28 cellular contexts compared by ENCODE assay signal in the genomic region with DNA sequence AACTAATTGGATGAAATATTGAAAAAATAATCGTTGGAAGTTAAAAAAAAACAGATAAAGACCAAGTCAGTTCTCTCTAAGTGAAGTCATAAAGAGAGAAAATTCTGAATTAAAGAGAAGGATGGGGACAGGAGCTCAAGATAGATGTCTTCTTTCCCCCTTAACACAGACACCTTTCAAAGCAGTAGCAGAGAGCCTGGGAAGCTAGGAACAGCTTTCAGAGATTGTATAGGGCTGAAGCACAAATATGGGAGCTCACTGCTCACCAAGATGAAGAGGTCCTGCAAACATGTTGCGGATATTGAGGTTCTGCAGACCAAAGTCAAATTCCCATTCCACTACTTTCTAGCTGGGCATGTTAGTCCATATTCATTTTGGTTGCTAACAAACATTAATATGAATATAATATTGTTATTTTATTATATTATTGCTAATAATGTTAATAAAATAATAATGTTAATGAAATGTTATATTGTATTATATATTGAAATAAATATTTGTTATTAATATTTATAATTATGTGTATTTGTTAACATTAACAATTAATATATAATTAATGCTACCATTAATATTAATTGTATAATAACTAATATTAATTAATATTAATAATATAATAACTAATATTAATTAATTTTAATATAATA.
"Had no signal": no experiment of that assay in that cellular context is flagged by ENCODE, and none has a peak within 500 bp of the region (broad histone marks: within the 10 kb centered on the region; RNA-seq: fewer than 3 reads in every experiment).

No MANE protein-coding gene starts in this region.

- H3K4me1 Mint-ChIP-seq: activated naive CD8-positive, alpha-beta T cell treated with anti-CD3 and anti-CD28 coated beads for 36 hours; activated T-helper 17 cell treated with anti-CD3 and anti-CD28 coated beads, Interleukin-2, amount 50 U/mL, for 72 hours; memory B cell; stimulated activated memory B cell treated with anti-CD40 and anti-IgM and Interleukin-4, amounts not matched to agents 10 μg/mL and 1 μg/mL and 100 μg/mL, for 72 hours had no signal

- H3K27ac ChIP-seq: dorsolateral prefrontal cortex, esophagus squamous epithelium, heart left ventricle, right lobe of liver, skin epidermis, stomach, suprapubic skin, tibial nerve, WERI-Rb-1 had no signal

- H3K9me3 ChIP-seq: esophagus squamous epithelium, right lobe of liver, stomach, suprapubic skin, tibial nerve had no signal

- DNase-seq: activated CD4-positive, alpha-beta T cell treated with anti-CD3 and anti-CD28 coated beads for 1 hour; activated CD4-positive, alpha-beta T cell treated with anti-CD3 and anti-CD28 coated beads, Interleukin-2, amount 50 U/mL, for 1 hour; activated CD8-positive, alpha-beta T cell treated with anti-CD3 and anti-CD28 coated beads, Interleukin-2, amount 10 ng/mL, durations not matched to agents 7 days and 5 days; activated naive CD8-positive, alpha-beta T cell treated with anti-CD3 and anti-CD28 coated beads for 36 hours; activated T-cell treated with anti-CD3 and anti-CD28 coated beads, Interleukin-2, amount 50 U/mL, for 1 hour; central memory CD4-positive, alpha-beta T cell; dorsolateral prefrontal cortex; effector memory CD8-positive, alpha-beta T cell; esophagus squamous epithelium; heart left ventricle; islet precursor cell; left colon; mucosa of descending colon; naive B cell; occipital lobe; posterior cingulate gyrus; right lobe of liver; stimulated activated CD4-positive, alpha-beta T cell treated with anti-CD3 and anti-CD28 coated beads, Interleukin-15, amount 100 ng/mL, for 24 hours; stomach; WERI-Rb-1 had no signal

- H3K4me1 ChIP-seq: right lobe of liver, suprapubic skin had no signal

- H3K4me3 Mint-ChIP-seq: activated CD8-positive, alpha-beta T cell treated with anti-CD3 and anti-CD28 coated beads, Interleukin-2, amount 10 ng/mL, durations not matched to agents 7 days and 5 days; activated naive CD8-positive, alpha-beta T cell treated with anti-CD3 and anti-CD28 coated beads for 36 hours; activated T-helper 17 cell treated with anti-CD3 and anti-CD28 coated beads, Interleukin-2, amount 50 U/mL, for 72 hours; effector memory CD8-positive, alpha-beta T cell; memory B cell; naive B cell; stimulated activated memory B cell treated with anti-CD40 and anti-IgM and Interleukin-4, amounts not matched to agents 10 μg/mL and 1 μg/mL and 100 μg/mL, for 72 hours had no signal

- ATAC-seq: activated CD8-positive, alpha-beta T cell treated with anti-CD3 and anti-CD28 coated beads, Interleukin-2, amount 10 ng/mL, durations not matched to agents 7 days and 5 days; activated T-helper 17 cell treated with anti-CD3 and anti-CD28 coated beads, Interleukin-2, amount 50 U/mL, for 72 hours; effector memory CD8-positive, alpha-beta T cell; heart left ventricle; left colon; mucosa of descending colon; right lobe of liver; stimulated activated memory B cell treated with anti-CD40 and anti-IgM and Interleukin-4, amounts not matched to agents 10 μg/mL and 1 μg/mL and 100 μg/mL, for 72 hours had no signal

- H3K27me3 Mint-ChIP-seq: activated naive CD8-positive, alpha-beta T cell treated with anti-CD3 and anti-CD28 coated beads for 36 hours; activated T-helper 17 cell treated with anti-CD3 and anti-CD28 coated beads, Interleukin-2, amount 50 U/mL, for 72 hours; effector memory CD8-positive, alpha-beta T cell; memory B cell; naive B cell; stimulated activated memory B cell treated with anti-CD40 and anti-IgM and Interleukin-4, amounts not matched to agents 10 μg/mL and 1 μg/mL and 100 μg/mL, for 72 hours had no signal

- H3K9me3 Mint-ChIP-seq: activated naive CD8-positive, alpha-beta T cell treated with anti-CD3 and anti-CD28 coated beads for 36 hours; activated T-helper 17 cell treated with anti-CD3 and anti-CD28 coated beads, Interleukin-2, amount 50 U/mL, for 72 hours; effector memory CD8-positive, alpha-beta T cell; memory B cell; stimulated activated memory B cell treated with anti-CD40 and anti-IgM and Interleukin-4, amounts not matched to agents 10 μg/mL and 1 μg/mL and 100 μg/mL, for 72 hours had no signal

- H3K27ac Mint-ChIP-seq: activated CD8-positive, alpha-beta T cell treated with anti-CD3 and anti-CD28 coated beads, Interleukin-2, amount 10 ng/mL, durations not matched to agents 7 days and 5 days; activated naive CD8-positive, alpha-beta T cell treated with anti-CD3 and anti-CD28 coated beads for 36 hours; activated T-helper 17 cell treated with anti-CD3 and anti-CD28 coated beads, Interleukin-2, amount 50 U/mL, for 72 hours; effector memory CD8-positive, alpha-beta T cell; memory B cell; naive B cell; stimulated activated memory B cell treated with anti-CD40 and anti-IgM and Interleukin-4, amounts not matched to agents 10 μg/mL and 1 μg/mL and 100 μg/mL, for 72 hours had no signal

- FAIRE-seq: astrocyte, urothelium cell line had no signal

- H3K27me3 ChIP-seq: dorsolateral prefrontal cortex, esophagus squamous epithelium, heart left ventricle, right lobe of liver, stomach, suprapubic skin, tibial nerve had no signal

- H3K4me3 ChIP-seq: dorsolateral prefrontal cortex, esophagus squamous epithelium, heart left ventricle, mucosa of descending colon, right lobe of liver, skin epidermis, stomach, suprapubic skin, tibial nerve had no signal

- H3K36me3 Mint-ChIP-seq: activated naive CD8-positive, alpha-beta T cell treated with anti-CD3 and anti-CD28 coated beads for 36 hours; memory B cell; naive B cell; stimulated activated memory B cell treated with anti-CD40 and anti-IgM and Interleukin-4, amounts not matched to agents 10 μg/mL and 1 μg/mL and 100 μg/mL, for 72 hours had no signal

- H3K36me3 ChIP-seq: esophagus squamous epithelium, heart left ventricle, right lobe of liver, stomach, suprapubic skin, tibial nerve, WERI-Rb-1 had no signal
